14 cellular contexts compared by ENCODE assay signal in genomic region chr3:69764861-69765260, GRCh38. TPM values are rescaled to one million over a fixed set of nuclear protein-coding genes. Genes with fewer than 3 reads are reported as not detected.
DNase-seq lines count a peak whose midpoint lies in the region; ATAC-seq and TF ChIP-seq lines count a peak whose summit lies in the region.
"Had no signal": no experiment of that assay in that cellular context is flagged by ENCODE, and none has a peak within 500 bp of the region (broad histone marks: within the 10 kb centered on the region; RNA-seq: fewer than 3 reads in every experiment).

No MANE protein-coding gene starts in this region.

- intact Hi-C loops in dendritic cell treated with granulocyte-macrophage colony-stimulating factor and Interleukin-4, amounts not matched to agents 40 ng/mL and 50 ng/mL, for 4 days (cut with micrococcal nuclease): no loop called here
- intact Hi-C loops in upper lobe of right lung (cut with DNase I): no loop called here
- intact Hi-C loops in activated naive CD4-positive, alpha-beta T cell treated with anti-CD3 and anti-CD28 coated beads for 36 hours (cut with micrococcal nuclease): no loop called here

- peak overlapping the region; percentile 97 for H3K27ac Mint-ChIP-seq in dendritic cell treated with granulocyte-macrophage colony-stimulating factor and Interleukin-4, amounts not matched to agents 40 ng/mL and 50 ng/mL, for 4 days
- no peak overlapping the region for H3K27ac Mint-ChIP-seq in activated naive CD4-positive, alpha-beta T cell treated with anti-CD3 and anti-CD28 coated beads for 36 hours
- H3K27ac Mint-ChIP-seq: activated B cell treated with CpG ODN at 0.5 μM for 24 hours; natural killer cell treated with Interleukin-12 subunit alpha and Interleukin-12 subunit beta and Interleukin-15 and Interleukin-18, amount 100 ng/mL, for 72 hours had no signal

- H3F3A ChIP-seq in SK-N-SH (replicated peaks; ENCODE audit: insufficient read depth): peaks cover 18% of the 10 kb centered on the region

- peaks cover 6 to 17% of the 10 kb centered on the region in 2 experiments; a peak in 3 of 4 replicates for H3K4me1 ChIP-seq in SK-N-SH (ENCODE audit: control insufficient read depth in 1 of 2, insufficient read depth in 2 of 2, low read depth in 1 of 2, low read length in 1 of 2)
- peaks cover 74% of the 10 kb centered on the region for H3K4me1 ChIP-seq in muscle layer of colon (ENCODE audit: insufficient read depth, low read length)
- peaks cover 47% of the 10 kb centered on the region for H3K4me1 ChIP-seq in upper lobe of right lung

- H3K27me3 ChIP-seq in SK-N-SH (ENCODE audit: insufficient read depth) (no peaks in the 10 kb centered on the region), muscle layer of colon (ENCODE audit: control insufficient read depth in 1 of 2, insufficient read depth in 2 of 2, low read length in 2 of 2) (no peaks in the 10 kb centered on the region), upper lobe of right lung (no peaks in the 10 kb centered on the region)

- H2AFZ ChIP-seq in SK-N-SH (ENCODE audit: low read depth): no peak overlapping the region

- H4K20me1 ChIP-seq in SK-N-SH (ENCODE audit: insufficient read depth): no peaks in the 10 kb centered on the region

- CTCF ChIA-PET in SK-N-SH (lab: Yijun Ruan, JAX): no interaction called here
- CTCF ChIA-PET in activated naive CD4-positive, alpha-beta T cell treated with anti-CD3 and anti-CD28 coated beads for 36 hours (lab: Charles Lee): no interaction called here

- no peak for TF ChIP-seq EP300 in SK-N-SH (IDR thresholded peaks at IDR 0.05; ENCODE audit: borderline replicate concordance in 1 of 2, low read depth in 1 of 2, low read length in 1 of 2)

- H3K4me3 ChIP-seq in SK-N-SH (ENCODE audit: low read depth in 2 of 2, low read length in 1 of 2) (no peak overlapping the region), muscle layer of colon (ENCODE audit: low read depth in 1 of 2, low read length in 2 of 2) (peak overlapping the region in 1 of 2 donors; percentile 7), upper lobe of right lung (no peak overlapping the region)

- DNase-seq in SK-N-SH: no peak
- no peak for DNase-seq in upper lobe of right lung
- no peak for DNase-seq in activated naive CD4-positive, alpha-beta T cell treated with anti-CD3 and anti-CD28 coated beads for 36 hours
- no peak for DNase-seq in NOMO-1 treated with DMSO at 0.1 percent for 48 hours (lab: John Stamatoyannopoulos, UW; ENCODE audit: unreplicated experiment)
- DNase-seq: activated B cell treated with CpG ODN at 0.5 μM for 24 hours; activated T-cell treated with anti-CD3 and anti-CD28 coated beads, Interleukin-2, amount 50 U/mL, for 72 hours; DND-41; SHP77; stimulated activated CD4-positive, alpha-beta T cell treated with anti-CD3 and anti-CD28 coated beads, Interleukin-4, amount 100 ng/mL, for 24 hours had no signal

- ATAC-seq in SK-N-SH treated with all-trans-retinoic acid at 6 μM for 48 hours: peak; percentile 21; the same call in 1 of the 3 replicates
- no peak for ATAC-seq in upper lobe of right lung
- no peak for ATAC-seq in HG03139 (IDR thresholded peaks at IDR 0.05; ENCODE audit: unreplicated experiment)
- ATAC-seq: activated T-cell treated with anti-CD3 and anti-CD28 coated beads, Interleukin-2, amount 50 U/mL, for 72 hours; natural killer cell treated with Interleukin-12 subunit alpha and Interleukin-12 subunit beta and Interleukin-15 and Interleukin-18, amount 100 ng/mL, for 72 hours had no signal

- WGBS in SK-N-SH (ENCODE audit: low lambda C conversion rate): 98% methylated on average over 3 of the region's 3 CpGs

- H3K27me3 Mint-ChIP-seq in dendritic cell treated with granulocyte-macrophage colony-stimulating factor and Interleukin-4, amounts not matched to agents 40 ng/mL and 50 ng/mL, for 4 days: no peaks in the 10 kb centered on the region
- H3K27me3 Mint-ChIP-seq in activated naive CD4-positive, alpha-beta T cell treated with anti-CD3 and anti-CD28 coated beads for 36 hours (ENCODE audit: low read depth): peaks cover 3% of the 10 kb centered on the region
- H3K27me3 Mint-ChIP-seq: natural killer cell treated with Interleukin-12 subunit alpha and Interleukin-12 subunit beta and Interleukin-15 and Interleukin-18, amount 100 ng/mL, for 72 hours had no signal

- H3K4me1 Mint-ChIP-seq in dendritic cell treated with granulocyte-macrophage colony-stimulating factor and Interleukin-4, amounts not matched to agents 40 ng/mL and 50 ng/mL, for 4 days (ENCODE audit: low read depth): peaks cover 74% of the 10 kb centered on the region
- H3K4me1 Mint-ChIP-seq in activated naive CD4-positive, alpha-beta T cell treated with anti-CD3 and anti-CD28 coated beads for 36 hours (ENCODE audit: low read depth): no peaks in the 10 kb centered on the region
- H3K4me1 Mint-ChIP-seq: activated B cell treated with CpG ODN at 0.5 μM for 24 hours had no signal

- no peaks in the 10 kb centered on the region for H3K36me3 Mint-ChIP-seq in dendritic cell treated with granulocyte-macrophage colony-stimulating factor and Interleukin-4, amounts not matched to agents 40 ng/mL and 50 ng/mL, for 4 days (ENCODE audit: low read depth)
- H3K36me3 Mint-ChIP-seq in activated naive CD4-positive, alpha-beta T cell treated with anti-CD3 and anti-CD28 coated beads for 36 hours (ENCODE audit: low read depth): no peaks in the 10 kb centered on the region
- H3K36me3 Mint-ChIP-seq: natural killer cell treated with Interleukin-12 subunit alpha and Interleukin-12 subunit beta and Interleukin-15 and Interleukin-18, amount 100 ng/mL, for 72 hours had no signal

- TF ChIP-seq RAD21 in SK-N-SH (IDR thresholded peaks at IDR 0.05; ENCODE audit: low read length): no peak

- H3K36me3 ChIP-seq in SK-N-SH (replicated peaks in 1 of 2; ENCODE audit: control insufficient read depth in 1 of 2, insufficient read depth in 2 of 2, low read length in 1 of 2) (no peaks in the 10 kb centered on the region), muscle layer of colon (ENCODE audit: insufficient read depth, low read length) (no peaks in the 10 kb centered on the region), upper lobe of right lung (no peaks in the 10 kb centered on the region)

- H3K9ac ChIP-seq in SK-N-SH (no peak overlapping the region), muscle layer of colon (ENCODE audit: low read length) (no peak overlapping the region)

- H3K27ac ChIP-seq in SK-N-SH (ENCODE audit: low read depth in 2 of 2, low read length in 1 of 2) (no peak overlapping the region), muscle layer of colon (ENCODE audit: low read depth, low read length) (peak overlapping the region; percentile 45), upper lobe of right lung (peak overlapping the region; percentile 49)

- H3K9me2 ChIP-seq in SK-N-SH: no peaks in the 10 kb centered on the region

- POLR2A ChIA-PET in SK-N-SH (lab: Yijun Ruan, JAX): no interaction called here

- H3K4me3 Mint-ChIP-seq in dendritic cell treated with granulocyte-macrophage colony-stimulating factor and Interleukin-4, amounts not matched to agents 40 ng/mL and 50 ng/mL, for 4 days: peak overlapping the region; percentile 66
- H3K4me3 Mint-ChIP-seq in activated naive CD4-positive, alpha-beta T cell treated with anti-CD3 and anti-CD28 coated beads for 36 hours: no peak overlapping the region
- H3K4me3 Mint-ChIP-seq: activated B cell treated with CpG ODN at 0.5 μM for 24 hours; activated T-cell treated with anti-CD3 and anti-CD28 coated beads, Interleukin-2, amount 50 U/mL, for 72 hours; natural killer cell treated with Interleukin-12 subunit alpha and Interleukin-12 subunit beta and Interleukin-15 and Interleukin-18, amount 100 ng/mL, for 72 hours had no signal

- H3K79me2 ChIP-seq in SK-N-SH (ENCODE audit: insufficient read depth): no peaks in the 10 kb centered on the region

- H3K9me3 ChIP-seq in SK-N-SH (no peaks in the 10 kb centered on the region), muscle layer of colon (ENCODE audit: low read length) (no peaks in the 10 kb centered on the region), upper lobe of right lung (no peaks in the 10 kb centered on the region)

- no peak overlapping the region for H3K4me2 ChIP-seq in SK-N-SH

- H3K9me3 Mint-ChIP-seq in dendritic cell treated with granulocyte-macrophage colony-stimulating factor and Interleukin-4, amounts not matched to agents 40 ng/mL and 50 ng/mL, for 4 days: no peaks in the 10 kb centered on the region
- H3K9me3 Mint-ChIP-seq in activated naive CD4-positive, alpha-beta T cell treated with anti-CD3 and anti-CD28 coated beads for 36 hours: peaks cover 2% of the 10 kb centered on the region
- H3K9me3 Mint-ChIP-seq: activated B cell treated with CpG ODN at 0.5 μM for 24 hours; activated T-cell treated with anti-CD3 and anti-CD28 coated beads, Interleukin-2, amount 50 U/mL, for 72 hours; natural killer cell treated with Interleukin-12 subunit alpha and Interleukin-12 subunit beta and Interleukin-15 and Interleukin-18, amount 100 ng/mL, for 72 hours had no signal

- TF ChIP-seq CTCF in SK-N-SH (IDR thresholded peaks at IDR 0.05) (no peak), upper lobe of right lung (IDR thresholded peaks at IDR 0.05) (no peak)

TF ChIP-seq in SK-N-SH treated with all-trans-retinoic acid at 6 μM for 48 hours, 23 proteins besides CTCF, POLR2A, EP300 and RAD21:
- peak; percentile 52; the same call in 1 of the 2 replicates for TF ChIP-seq ZFP3 (CRISPR knock-in tag; IDR thresholded peaks at IDR 0.05)
- TF ChIP-seq OSR1 (CRISPR knock-in tag; IDR thresholded peaks at IDR 0.05): no peak

TF ChIP-seq in SK-N-SH, 30 proteins besides CTCF, POLR2A, EP300 and RAD21 (continues in another document):
- TF ChIP-seq CHD2 (IDR thresholded peaks at IDR 0.05; ENCODE audit: low read length, partially characterized antibody) (no peak), GABPA (IDR thresholded peaks at IDR 0.05; ENCODE audit: low read depth) (no peak), MAX (IDR thresholded peaks at IDR 0.05; ENCODE audit: low read depth) (no peak), TAF1 (IDR thresholded peaks at IDR 0.05; ENCODE audit: borderline replicate concordance, low read depth, low read length) (no peak), NFIC (IDR thresholded peaks at IDR 0.05; ENCODE audit: borderline replicate concordance) (no peak), SIN3A (IDR thresholded peaks at IDR 0.05; ENCODE audit: borderline replicate concordance, low read depth, low read length) (no peak), RCOR1 (IDR thresholded peaks at IDR 0.05; ENCODE audit: low read length) (no peak)

RNA-seq across cellular contexts. Expression of gene MITF, which starts 25.6 kb away (rescaled TPM):
- polyA plus RNA-seq in SK-N-SH (2012; rRNA removed): 1.7 and 2.5 TPM in 2 replicates
- 2.0 and 2.3 TPM in 2 replicates for polyA plus RNA-seq in SK-N-SH (2012; cell fraction: cytosol; rRNA removed)
- 1.5 and 2.3 TPM in 2 replicates for polyA plus RNA-seq in SK-N-SH (2012; cell fraction: nucleus; rRNA removed)
- total RNA-seq in upper lobe of right lung: 29.5 TPM
- not detected for total RNA-seq in activated naive CD4-positive, alpha-beta T cell treated with anti-CD3 and anti-CD28 coated beads for 36 hours
- total RNA-seq: activated B cell treated with CpG ODN at 0.5 μM for 24 hours had no signal

Comparison
In these comparisons a context has a peak if more than half of its experiments do, and no peak if none do; other contexts are left out.
1. H3K27ac ChIP-seq: peak in muscle layer of colon (single experiment) and upper lobe of right lung (single experiment); none in SK-N-SH (0 of 2).
2. RNA of gene MITF, which starts 25.6 kb away (total RNA-seq): 29.5 TPM in upper lobe of right lung (single experiment); not detected in activated naive CD4-positive, alpha-beta T cell treated with anti-CD3 and anti-CD28 coated beads for 36 hours; every median in the first group is over 10 times any median in the second.